18 cellular contexts compared by ENCODE assay signal in genomic region chr13:104847863-104848262, GRCh38.
DNase-seq lines count a peak whose midpoint lies in the region; FAIRE-seq and TF ChIP-seq lines count a peak whose summit lies in the region.
"Had no signal": no experiment of that assay in that cellular context is flagged by ENCODE, and none has a peak within 500 bp of the region (broad histone marks: within the 10 kb centered on the region; RNA-seq: fewer than 3 reads in every experiment).

No MANE protein-coding gene starts in this region.

- WGBS in esophagus muscularis mucosa, result 40% methylated on average over 3 of the region's 3 CpGs

- H3K36me3 ChIP-seq in bronchial epithelial cell (ENCODE audit: control insufficient read depth, insufficient read depth, low read length) (no peaks in the 10 kb centered on the region), OCI-LY7 (ENCODE audit: insufficient read depth, low read length) (no peaks in the 10 kb centered on the region), esophagus muscularis mucosa (no peaks in the 10 kb centered on the region)

- no peak overlapping the region for H3K4me3 ChIP-seq in bronchial epithelial cell (ENCODE audit: low read depth, low read length)
- no peak overlapping the region for H3K4me3 ChIP-seq in OCI-LY7 (ENCODE audit: low read depth, low read length, poor library complexity, severe bottlenecking)
- no peak overlapping the region for H3K4me3 ChIP-seq in esophagus muscularis mucosa

- H3K27ac Mint-ChIP-seq in mesothelial cell of epicardium, result peak overlapping the region; percentile 61
- H3K27ac Mint-ChIP-seq: CD14-positive monocyte had no signal

- H3K4me1 ChIP-seq in OCI-LY7 (ENCODE audit: insufficient read depth, low read length, poor library complexity, severe bottlenecking) (no peaks in the 10 kb centered on the region), esophagus muscularis mucosa (no peaks in the 10 kb centered on the region)

- BruUV-seq in OCI-LY7 (replicated peaks; lab: Mats Ljungman, UMichigan), result no TSS peak

- no peak overlapping the region for H3K4me3 Mint-ChIP-seq in mesothelial cell of epicardium
- H3K4me3 Mint-ChIP-seq: CD14-positive monocyte had no signal

- POLR2A ChIA-PET in OCI-LY7 (lab: Charles Lee), result no interaction called here

- CTCF ChIA-PET in OCI-LY7 (lab: Charles Lee; ENCODE audit: unreplicated experiment), result no interaction called here

- H3K27ac ChIP-seq in OCI-LY7 (ENCODE audit: low read depth, low read length, poor library complexity, severe bottlenecking) (no peak overlapping the region), esophagus muscularis mucosa (replicated peaks in 1 of 4) (no peak overlapping the region)
- H3K27ac ChIP-seq: HL-60 had no signal

- H3K9me3 ChIP-seq in OCI-LY7 (ENCODE audit: low read length) (no peaks in the 10 kb centered on the region), esophagus muscularis mucosa (no peaks in the 10 kb centered on the region)

- H3K79me2 ChIP-seq in OCI-LY7 (ENCODE audit: insufficient read depth, low read depth, low read length), result no peaks in the 10 kb centered on the region

- no peak for TF ChIP-seq POLR2A in esophagus muscularis mucosa (IDR thresholded peaks at IDR 0.05; ENCODE audit: low read depth)

- no peaks in the 10 kb centered on the region for H4K20me1 ChIP-seq in OCI-LY7 (ENCODE audit: insufficient read depth, low read length)

- H3K9me3 Mint-ChIP-seq in mesothelial cell of epicardium, result peaks cover 12% of the 10 kb centered on the region
- H3K9me3 Mint-ChIP-seq: CD14-positive monocyte had no signal

- intact Hi-C loops in OCI-LY7 (cut with micrococcal nuclease; ENCODE audit: unreplicated experiment) (no loop called here), esophagus muscularis mucosa (cut with DNase I) (no loop called here)

- no peak for TF ChIP-seq EP300 in esophagus muscularis mucosa (IDR thresholded peaks at IDR 0.05)

- no peaks in the 10 kb centered on the region for H3K36me3 Mint-ChIP-seq in mesothelial cell of epicardium
- H3K36me3 Mint-ChIP-seq: CD14-positive monocyte had no signal

- no peaks in the 10 kb centered on the region for H3K9me2 ChIP-seq in OCI-LY7 (ENCODE audit: insufficient read depth, low read length)

- H3K27me3 Mint-ChIP-seq in mesothelial cell of epicardium (ENCODE audit: low read depth), result no peaks in the 10 kb centered on the region

- H3K27me3 ChIP-seq in bronchial epithelial cell (ENCODE audit: control insufficient read depth, insufficient read depth, low read length), result no peaks in the 10 kb centered on the region
- H3K27me3 ChIP-seq in esophagus muscularis mucosa, result no peaks in the 10 kb centered on the region

- no peak overlapping the region for H2AFZ ChIP-seq in OCI-LY7 (ENCODE audit: low read length)

- DNase-seq in HPDE6-E6E7 (ENCODE audit: extremely low spot score) (peak; percentile 1), NCI-H2171 treated with DMSO at 0.1 percent for 48 hours (lab: John Stamatoyannopoulos, UW) (peak; percentile 63), bronchial epithelial cell (ENCODE audit: low read depth) (peak; percentile 32), mesothelial cell of epicardium (ENCODE audit: low spot score in 2 of 2, unreplicated experiment in 2 of 2) (no peak), T-helper 1 cell (no peak), OCI-LY7 (ENCODE audit: low spot score) (no peak), DMS79 treated with DMSO at 0.1 percent for 48 hours (lab: John Stamatoyannopoulos, UW) (no peak), esophagus muscularis mucosa (ENCODE audit: extremely low spot score) (no peak)
- DNase-seq: ACHN, AML-193, DMS53, HCEC 1CT, NCI-H1417 treated with DMSO at 0.1 percent for 48 hours, NCI-H1930, NCI-H2227 treated with DMSO at 0.1 percent for 48 hours, NCI-H526 treated with DMSO at 0.1 percent for 48 hours had no signal

- peaks cover 13% of the 10 kb centered on the region for H3K4me1 Mint-ChIP-seq in mesothelial cell of epicardium

- no peak overlapping the region for H3K4me2 ChIP-seq in OCI-LY7 (ENCODE audit: low read length)

- no peak for FAIRE-seq in bronchial epithelial cell (lab: Jason Lieb, UNC)

- no peak for TF ChIP-seq CTCF in bronchial epithelial cell (IDR thresholded peaks at IDR 0.05; ENCODE audit: insufficient read depth, low read length, severe bottlenecking)
- TF ChIP-seq CTCF in mesothelial cell of epicardium (IDR thresholded peaks at IDR 0.05; ENCODE audit: unreplicated experiment), result no peak
- no peak for TF ChIP-seq CTCF in OCI-LY7 (conservative IDR thresholded peaks at IDR 0.05; ENCODE audit: low read length)
- TF ChIP-seq CTCF in esophagus muscularis mucosa (IDR thresholded peaks at IDR 0.05), result no peak

Comparison
In these comparisons a context has a peak if more than half of its experiments do, and no peak if none do; other contexts are left out.
1. DNase-seq: peak in HPDE6-E6E7 (single experiment), NCI-H2171 treated with DMSO at 0.1 percent for 48 hours (single experiment) and bronchial epithelial cell (single experiment); none in mesothelial cell of epicardium (0 of 2), T-helper 1 cell (0 of 5), OCI-LY7 (single experiment), DMS79 treated with DMSO at 0.1 percent for 48 hours (single experiment) and esophagus muscularis mucosa (single experiment).